Comparison of ENCODE assay signal across 15 cellular contexts in the genomic region with DNA sequence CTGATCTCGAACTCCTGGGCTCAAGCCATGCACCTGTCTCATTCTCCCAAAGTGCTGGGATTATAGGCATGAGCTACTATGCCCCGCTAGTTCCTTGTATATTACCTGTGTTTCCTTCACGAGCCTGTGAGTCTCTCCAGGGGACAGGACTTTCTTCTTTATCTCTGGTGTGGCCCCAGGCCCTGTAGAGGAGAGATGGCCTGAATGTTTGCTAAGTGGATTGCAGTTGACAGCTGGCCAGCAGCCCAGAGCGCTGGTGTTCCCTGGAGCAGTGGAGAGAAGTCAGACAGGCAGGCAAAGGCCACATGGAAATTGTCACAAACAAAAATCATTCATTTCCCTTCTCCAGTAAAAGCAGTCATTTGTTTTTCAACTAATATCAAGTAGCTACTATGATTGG. TPM values are rescaled to one million over a fixed set of nuclear protein-coding genes. Genes with fewer than 3 reads are reported as not detected.
DNase-seq lines count a peak whose midpoint lies in the region; ATAC-seq and TF ChIP-seq lines count a peak whose summit lies in the region.
"Had no signal": no experiment of that assay in that cellular context is flagged by ENCODE, and none has a peak within 500 bp of the region (broad histone marks: within the 10 kb centered on the region; RNA-seq: fewer than 3 reads in every experiment).

No MANE protein-coding gene starts in this region.

- peak overlapping the region; percentile 75 for H3K27ac Mint-ChIP-seq in activated T-cell treated with anti-CD3 and anti-CD28 coated beads, Interleukin-2, amount 50 U/mL, for 24 hours
- H3K27ac Mint-ChIP-seq in stimulated activated memory B cell treated with anti-CD40 and anti-IgM and Interleukin-4, amounts not matched to agents 10 μg/mL and 1 μg/mL and 100 μg/mL, for 72 hours, result peak overlapping the region; percentile 13
- H3K27ac Mint-ChIP-seq: activated CD4-positive, alpha-beta memory T cell treated with anti-CD3 and anti-CD28 coated beads, Interleukin-2, amount 10 ng/mL, durations not matched to agents 7 days and 5 days had no signal

- peak; percentile 32 for TF ChIP-seq RAD21 in SK-N-SH (IDR thresholded peaks at IDR 0.05; ENCODE audit: low read length)

- H3K27me3 Mint-ChIP-seq in activated T-cell treated with anti-CD3 and anti-CD28 coated beads, Interleukin-2, amount 50 U/mL, for 24 hours, result no peaks in the 10 kb centered on the region
- no peaks in the 10 kb centered on the region for H3K27me3 Mint-ChIP-seq in stimulated activated memory B cell treated with anti-CD40 and anti-IgM and Interleukin-4, amounts not matched to agents 10 μg/mL and 1 μg/mL and 100 μg/mL, for 72 hours
- H3K27me3 Mint-ChIP-seq: activated CD4-positive, alpha-beta memory T cell treated with anti-CD3 and anti-CD28 coated beads, Interleukin-2, amount 10 ng/mL, durations not matched to agents 7 days and 5 days; activated naive CD4-positive, alpha-beta T cell treated with anti-CD3 and anti-CD28 coated beads, Interleukin-2, amount 50 U/mL, for 24 hours had no signal

- POLR2A ChIA-PET in SK-N-SH (lab: Yijun Ruan, JAX), result interaction anchor here (1.0 to 2.4 kb wide), 6 partner anchors 10 to 45 kb away, joined by 3 to 18 read pairs (median 8); a partner anchor contains a TSS

- CTCF ChIA-PET in SK-N-SH (lab: Yijun Ruan, JAX), result interaction anchor here (0.8 to 9.5 kb wide), 16 partner anchors 10 to 1243 kb away, joined by 3 to 80 read pairs (median 8); a partner anchor contains a TSS

- H3K9me2 ChIP-seq in SK-N-SH, result no peaks in the 10 kb centered on the region

- intact Hi-C loops in left colon (cut with DNase I, micrococcal nuclease), result no loop called here

- no peaks in the 10 kb centered on the region for H4K20me1 ChIP-seq in SK-N-SH (ENCODE audit: insufficient read depth)

- no peak overlapping the region for H3K9ac ChIP-seq in SK-N-SH

- peaks cover 77% of the 10 kb centered on the region for H3K36me3 Mint-ChIP-seq in activated T-cell treated with anti-CD3 and anti-CD28 coated beads, Interleukin-2, amount 50 U/mL, for 24 hours (ENCODE audit: low read depth)
- H3K36me3 Mint-ChIP-seq in stimulated activated memory B cell treated with anti-CD40 and anti-IgM and Interleukin-4, amounts not matched to agents 10 μg/mL and 1 μg/mL and 100 μg/mL, for 72 hours, result peaks cover 65% of the 10 kb centered on the region

- H3K9me3 ChIP-seq in SK-N-SH, result no peaks in the 10 kb centered on the region
- H3K9me3 ChIP-seq: neutrophil, spleen had no signal

- peaks cover 25 to 43% of the 10 kb centered on the region in 2 experiments for H3K36me3 ChIP-seq in SK-N-SH (replicated peaks in 1 of 2; ENCODE audit: control insufficient read depth in 1 of 2, insufficient read depth in 2 of 2, low read length in 1 of 2)
- H3K36me3 ChIP-seq: neutrophil had no signal

- H3F3A ChIP-seq in SK-N-SH (replicated peaks; ENCODE audit: insufficient read depth), result no peaks in the 10 kb centered on the region

- TF ChIP-seq CTCF in SK-N-SH (IDR thresholded peaks at IDR 0.05), result no peak

- no peak overlapping the region for H2AFZ ChIP-seq in SK-N-SH (ENCODE audit: low read depth)

- peaks cover 0 to 48% of the 10 kb centered on the region in 2 experiments; a peak in 2 of 4 replicates for H3K4me1 ChIP-seq in SK-N-SH (ENCODE audit: control insufficient read depth in 1 of 2, insufficient read depth in 2 of 2, low read depth in 1 of 2, low read length in 1 of 2)

- ATAC-seq in left colon, result peak; percentile 95
- ATAC-seq in stimulated activated memory B cell treated with anti-CD40 and anti-IgM and Interleukin-4, amounts not matched to agents 10 μg/mL and 1 μg/mL and 100 μg/mL, for 72 hours, result no peak
- no peak for ATAC-seq in GM18517 (IDR thresholded peaks at IDR 0.05; ENCODE audit: unreplicated experiment)
- ATAC-seq in GM18505 (IDR thresholded peaks at IDR 0.05; ENCODE audit: unreplicated experiment), result no peak

- no peaks in the 10 kb centered on the region for H3K9me3 Mint-ChIP-seq in activated T-cell treated with anti-CD3 and anti-CD28 coated beads, Interleukin-2, amount 50 U/mL, for 24 hours
- H3K9me3 Mint-ChIP-seq in stimulated activated memory B cell treated with anti-CD40 and anti-IgM and Interleukin-4, amounts not matched to agents 10 μg/mL and 1 μg/mL and 100 μg/mL, for 72 hours, result no peaks in the 10 kb centered on the region
- H3K9me3 Mint-ChIP-seq: activated CD4-positive, alpha-beta memory T cell treated with anti-CD3 and anti-CD28 coated beads, Interleukin-2, amount 10 ng/mL, durations not matched to agents 7 days and 5 days; activated naive CD4-positive, alpha-beta T cell treated with anti-CD3 and anti-CD28 coated beads, Interleukin-2, amount 50 U/mL, for 24 hours had no signal

- no peak overlapping the region for H3K4me3 ChIP-seq in SK-N-SH (ENCODE audit: low read depth in 2 of 2, low read length in 1 of 2)
- H3K4me3 ChIP-seq: spleen had no signal

- H3K27me3 ChIP-seq in SK-N-SH (ENCODE audit: insufficient read depth), result no peaks in the 10 kb centered on the region
- H3K27me3 ChIP-seq: neutrophil, spleen had no signal

- peaks cover 35% of the 10 kb centered on the region for H3K4me1 Mint-ChIP-seq in activated T-cell treated with anti-CD3 and anti-CD28 coated beads, Interleukin-2, amount 50 U/mL, for 24 hours (ENCODE audit: low read depth)
- peaks cover 17% of the 10 kb centered on the region for H3K4me1 Mint-ChIP-seq in stimulated activated memory B cell treated with anti-CD40 and anti-IgM and Interleukin-4, amounts not matched to agents 10 μg/mL and 1 μg/mL and 100 μg/mL, for 72 hours

- 76% methylated on average over 4 of the region's 4 CpGs for WGBS in SK-N-SH (ENCODE audit: low lambda C conversion rate)

- peaks cover 7% of the 10 kb centered on the region; the same call in 1 of the 2 replicates for H3K79me2 ChIP-seq in SK-N-SH (ENCODE audit: insufficient read depth)

- TF ChIP-seq POLR2A in GM18505 (IDR thresholded peaks at IDR 0.05; ENCODE audit: borderline replicate concordance, extremely low read depth, insufficient read depth, insufficient read length), result no peak

- TF ChIP-seq EP300 in SK-N-SH (IDR thresholded peaks at IDR 0.05; ENCODE audit: borderline replicate concordance in 1 of 2, low read depth in 1 of 2, low read length in 1 of 2), result peak in 1 of 2 experiments; percentile 97; a peak in 2 of 4 replicates

- H3K4me2 ChIP-seq in SK-N-SH, result no peak overlapping the region

- no peak overlapping the region for H3K4me3 Mint-ChIP-seq in activated T-cell treated with anti-CD3 and anti-CD28 coated beads, Interleukin-2, amount 50 U/mL, for 24 hours
- H3K4me3 Mint-ChIP-seq in stimulated activated memory B cell treated with anti-CD40 and anti-IgM and Interleukin-4, amounts not matched to agents 10 μg/mL and 1 μg/mL and 100 μg/mL, for 72 hours, result no peak overlapping the region
- H3K4me3 Mint-ChIP-seq: activated CD4-positive, alpha-beta memory T cell treated with anti-CD3 and anti-CD28 coated beads, Interleukin-2, amount 10 ng/mL, durations not matched to agents 7 days and 5 days; activated naive CD4-positive, alpha-beta T cell treated with anti-CD3 and anti-CD28 coated beads, Interleukin-2, amount 50 U/mL, for 24 hours had no signal

- peak overlapping the region in 1 of 2 experiments; percentile 97; a peak in 2 of 4 replicates for H3K27ac ChIP-seq in SK-N-SH (ENCODE audit: low read depth in 2 of 2, low read length in 1 of 2)
- H3K27ac ChIP-seq: neutrophil, spleen had no signal

- no peak for DNase-seq in activated T-cell treated with anti-CD3 and anti-CD28 coated beads, Interleukin-2, amount 50 U/mL, for 24 hours
- no peak for DNase-seq in activated T-cell treated with anti-CD3 and anti-CD28 coated beads, Interleukin-2, amount 50 U/mL, for 48 hours
- peak; percentile 89 for DNase-seq in SK-N-SH
- peak; percentile 71 to 79 for DNase-seq in left colon
- no peak for DNase-seq in OCI-M2 (lab: John Stamatoyannopoulos, UW; ENCODE audit: unreplicated experiment)
- DNase-seq: activated CD4-positive, alpha-beta memory T cell treated with anti-CD3 and anti-CD28 coated beads, Interleukin-2, amount 10 ng/mL, durations not matched to agents 7 days and 5 days; Calu3; cerebellar nuclear complex; NCI-H774; spleen had no signal

TF ChIP-seq in SK-N-SH, 30 proteins besides CTCF, POLR2A, EP300 and RAD21 (continues in another document):
- TF ChIP-seq, protein P1, sequence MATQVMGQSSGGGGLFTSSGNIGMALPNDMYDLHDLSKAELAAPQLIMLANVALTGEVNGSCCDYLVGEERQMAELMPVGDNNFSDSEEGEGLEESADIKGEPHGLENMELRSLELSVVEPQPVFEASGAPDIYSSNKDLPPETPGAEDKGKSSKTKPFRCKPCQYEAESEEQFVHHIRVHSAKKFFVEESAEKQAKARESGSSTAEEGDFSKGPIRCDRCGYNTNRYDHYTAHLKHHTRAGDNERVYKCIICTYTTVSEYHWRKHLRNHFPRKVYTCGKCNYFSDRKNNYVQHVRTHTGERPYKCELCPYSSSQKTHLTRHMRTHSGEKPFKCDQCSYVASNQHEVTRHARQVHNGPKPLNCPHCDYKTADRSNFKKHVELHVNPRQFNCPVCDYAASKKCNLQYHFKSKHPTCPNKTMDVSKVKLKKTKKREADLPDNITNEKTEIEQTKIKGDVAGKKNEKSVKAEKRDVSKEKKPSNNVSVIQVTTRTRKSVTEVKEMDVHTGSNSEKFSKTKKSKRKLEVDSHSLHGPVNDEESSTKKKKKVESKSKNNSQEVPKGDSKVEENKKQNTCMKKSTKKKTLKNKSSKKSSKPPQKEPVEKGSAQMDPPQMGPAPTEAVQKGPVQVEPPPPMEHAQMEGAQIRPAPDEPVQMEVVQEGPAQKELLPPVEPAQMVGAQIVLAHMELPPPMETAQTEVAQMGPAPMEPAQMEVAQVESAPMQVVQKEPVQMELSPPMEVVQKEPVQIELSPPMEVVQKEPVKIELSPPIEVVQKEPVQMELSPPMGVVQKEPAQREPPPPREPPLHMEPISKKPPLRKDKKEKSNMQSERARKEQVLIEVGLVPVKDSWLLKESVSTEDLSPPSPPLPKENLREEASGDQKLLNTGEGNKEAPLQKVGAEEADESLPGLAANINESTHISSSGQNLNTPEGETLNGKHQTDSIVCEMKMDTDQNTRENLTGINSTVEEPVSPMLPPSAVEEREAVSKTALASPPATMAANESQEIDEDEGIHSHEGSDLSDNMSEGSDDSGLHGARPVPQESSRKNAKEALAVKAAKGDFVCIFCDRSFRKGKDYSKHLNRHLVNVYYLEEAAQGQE (IDR thresholded peaks at IDR 0.05; ENCODE audit: low read depth, low read length), result no peak
- TF ChIP-seq MXI1 (IDR thresholded peaks at IDR 0.05; ENCODE audit: low read depth, low read length) (peak; percentile 96), NRF1 (IDR thresholded peaks at IDR 0.05; ENCODE audit: low read depth, low read length) (no peak), RCOR1 (IDR thresholded peaks at IDR 0.05; ENCODE audit: low read length) (peak; percentile 88)

RNA-seq across cellular contexts. Expression of a gene that starts 17.9 kb away (rescaled TPM):
- polyA plus RNA-seq in SK-N-SH (2012; rRNA removed), result 22.1 and 28.2 TPM in 2 replicates
- 14.9 and 17.7 TPM in 2 replicates for polyA plus RNA-seq in SK-N-SH (2012; cell fraction: cytosol; rRNA removed)
- polyA plus RNA-seq in SK-N-SH (2012; cell fraction: nucleus; rRNA removed), result 60.5 and 67.4 TPM in 2 replicates
- total RNA-seq in left colon, result 10 to 100 TPM; 24.4 to 34.9 TPM

Comparison
In these comparisons a context has a peak if more than half of its experiments do, and no peak if none do; other contexts are left out.
1. DNase-seq: peak in SK-N-SH (single experiment) and left colon (2 of 2); none in activated T-cell treated with anti-CD3 and anti-CD28 coated beads, Interleukin-2, amount 50 U/mL, for 24 hours (single experiment), activated T-cell treated with anti-CD3 and anti-CD28 coated beads, Interleukin-2, amount 50 U/mL, for 48 hours (0 of 2) and OCI-M2 (single experiment).